Comparison of ENCODE assay signal across 20 cellular contexts in genomic region chr12:131959137-131959536, GRCh38. TPM values are rescaled to one million over a fixed set of nuclear protein-coding genes. Genes with fewer than 3 reads are reported as not detected.
A peak's percentile ranks its signal among the peaks of the same experiment; 100 is the strongest.
DNase-seq lines count a peak whose midpoint lies in the region; ATAC-seq and TF ChIP-seq lines count a peak whose summit lies in the region.
"Had no signal": no experiment of that assay in that cellular context is flagged by ENCODE, and none has a peak within 500 bp of the region (broad histone marks: within the 10 kb centered on the region; RNA-seq: fewer than 3 reads in every experiment).

No MANE protein-coding gene starts in this region.

- H3K4me1 Mint-ChIP-seq in activated T-cell treated with anti-CD3 and anti-CD28 coated beads, Interleukin-2, amount 50 U/mL, for 4 hours (ENCODE audit: low read depth), result peaks cover 62% of the 10 kb centered on the region
- H3K4me1 Mint-ChIP-seq in WTC11 (peaks cover 7% of the 10 kb centered on the region), glutamatergic neuron (ENCODE audit: low read depth, unreplicated experiment) (peaks cover 31% of the 10 kb centered on the region)

- peak overlapping the region; percentile 50 for H3K27ac Mint-ChIP-seq in WTC11
- H3K27ac Mint-ChIP-seq in glutamatergic neuron (ENCODE audit: unreplicated experiment), result peak overlapping the region; percentile 28

- peak; percentile 13 for DNase-seq in activated T-cell treated with anti-CD3 and anti-CD28 coated beads, Interleukin-2, amount 50 U/mL, for 1 hour
- DNase-seq in activated T-cell treated with anti-CD3 and anti-CD28 coated beads, Interleukin-2, amount 50 U/mL, for 4 hours, result no peak
- DNase-seq in WTC11 (ENCODE audit: low spot score) (no peak), glutamatergic neuron (no peak), SIG-M5 treated with dmso at 0.1 percent for 504 hours (lab: John Stamatoyannopoulos, UW; ENCODE audit: unreplicated experiment) (no peak)
- DNase-seq: activated CD4-positive, alpha-beta T cell treated with anti-CD3 and anti-CD28 coated beads for 48 hours; effector CD4-positive, alpha-beta T cell; heart left ventricle; immature natural killer cell; lower lobe of right lung; NCI-H187; NCI-H345; NK-92 treated with Interleukin-12 subunit alpha and Interleukin-12 subunit beta, amount 100 ng/mL, for 24 hours; stimulated activated naive CD8-positive, alpha-beta T cell treated with anti-CD3 and anti-CD28 coated beads, Interleukin-15, amount 100 ng/mL, for 72 hours; upper lobe of left lung had no signal

- no peaks in the 10 kb centered on the region for H3K9me3 Mint-ChIP-seq in activated T-cell treated with anti-CD3 and anti-CD28 coated beads, Interleukin-2, amount 50 U/mL, for 4 hours
- H3K9me3 Mint-ChIP-seq in WTC11 (no peaks in the 10 kb centered on the region), glutamatergic neuron (ENCODE audit: unreplicated experiment) (peaks cover 1% of the 10 kb centered on the region)
- H3K9me3 Mint-ChIP-seq: immature natural killer cell; natural killer cell treated with Interleukin-12 subunit alpha and Interleukin-12 subunit beta and Interleukin-15 and Interleukin-18, amount 100 ng/mL, for 72 hours; stimulated activated naive CD8-positive, alpha-beta T cell treated with anti-CD3 and anti-CD28 coated beads, Interleukin-15, amount 100 ng/mL, for 72 hours had no signal

- TF ChIP-seq CTCF in WTC11 (IDR thresholded peaks at IDR 0.05) (no peak), glutamatergic neuron (IDR thresholded peaks at IDR 0.05; ENCODE audit: partially characterized antibody, unreplicated experiment) (no peak)

- peaks cover 14% of the 10 kb centered on the region for H3K36me3 Mint-ChIP-seq in activated T-cell treated with anti-CD3 and anti-CD28 coated beads, Interleukin-2, amount 50 U/mL, for 4 hours (ENCODE audit: insufficient read depth)
- H3K36me3 Mint-ChIP-seq in WTC11 (peaks cover 7% of the 10 kb centered on the region), glutamatergic neuron (ENCODE audit: unreplicated experiment) (peaks cover 5% of the 10 kb centered on the region)

- no peaks in the 10 kb centered on the region for H3K27me3 ChIP-seq in skeletal muscle satellite cell (ENCODE audit: control insufficient read depth, insufficient read depth, low read length)
- H3K27me3 ChIP-seq: cardiac muscle cell, heart left ventricle, upper lobe of left lung had no signal

- no peak overlapping the region for H3K4me3 Mint-ChIP-seq in activated T-cell treated with anti-CD3 and anti-CD28 coated beads, Interleukin-2, amount 50 U/mL, for 4 hours
- H3K4me3 Mint-ChIP-seq in WTC11 (no peak overlapping the region), glutamatergic neuron (ENCODE audit: unreplicated experiment) (no peak overlapping the region)
- H3K4me3 Mint-ChIP-seq: natural killer cell treated with Interleukin-12 subunit alpha and Interleukin-12 subunit beta and Interleukin-15 and Interleukin-18, amount 100 ng/mL, for 72 hours; stimulated activated naive CD8-positive, alpha-beta T cell treated with anti-CD3 and anti-CD28 coated beads, Interleukin-15, amount 100 ng/mL, for 72 hours had no signal

- no peak for ATAC-seq in activated T-cell treated with anti-CD3 and anti-CD28 coated beads, Interleukin-2, amount 50 U/mL, for 4 hours
- ATAC-seq in WTC11 (no peak), HG03159 (IDR thresholded peaks at IDR 0.05; ENCODE audit: unreplicated experiment) (no peak), HG03439 (IDR thresholded peaks at IDR 0.05; ENCODE audit: unreplicated experiment) (no peak)
- ATAC-seq: lower lobe of right lung; stimulated activated naive CD8-positive, alpha-beta T cell treated with anti-CD3 and anti-CD28 coated beads, Interleukin-15, amount 100 ng/mL, for 72 hours had no signal

- no peak overlapping the region for H3K9ac ChIP-seq in skeletal muscle satellite cell (ENCODE audit: low read depth, low read length)

- POLR2A ChIA-PET in WTC11 (lab: Charles Lee), result no interaction called here

- H3K4me1 ChIP-seq in skeletal muscle satellite cell (ENCODE audit: control insufficient read depth, insufficient read depth, low read length), result peaks cover 31% of the 10 kb centered on the region

- CTCF ChIA-PET in WTC11 (lab: Charles Lee), result interaction anchor here (1.8 kb wide), 1 partner anchor 10 kb away, joined by 5 read pairs; the partner anchor contains the start of gene EP400

- H3K9me3 ChIP-seq in skeletal muscle satellite cell (replicated peaks; ENCODE audit: low read length), result no peaks in the 10 kb centered on the region
- H3K9me3 ChIP-seq: heart left ventricle, lower lobe of right lung, upper lobe of left lung had no signal

- no peak overlapping the region for H3K4me3 ChIP-seq in skeletal muscle satellite cell (ENCODE audit: low read length)
- H3K4me3 ChIP-seq: cardiac muscle cell, heart left ventricle, lower lobe of right lung, upper lobe of left lung had no signal

- peak overlapping the region; percentile 53 for H3K4me2 ChIP-seq in skeletal muscle satellite cell (ENCODE audit: low read length)

- no peaks in the 10 kb centered on the region for H3K27me3 Mint-ChIP-seq in activated T-cell treated with anti-CD3 and anti-CD28 coated beads, Interleukin-2, amount 50 U/mL, for 4 hours (ENCODE audit: low read depth)
- H3K27me3 Mint-ChIP-seq in WTC11 (ENCODE audit: low read depth), result no peaks in the 10 kb centered on the region
- no peaks in the 10 kb centered on the region for H3K27me3 Mint-ChIP-seq in glutamatergic neuron (ENCODE audit: unreplicated experiment)
- H3K27me3 Mint-ChIP-seq: natural killer cell treated with Interleukin-12 subunit alpha and Interleukin-12 subunit beta and Interleukin-15 and Interleukin-18, amount 100 ng/mL, for 72 hours; stimulated activated naive CD8-positive, alpha-beta T cell treated with anti-CD3 and anti-CD28 coated beads, Interleukin-15, amount 100 ng/mL, for 72 hours had no signal

- H3K36me3 ChIP-seq in skeletal muscle satellite cell (ENCODE audit: insufficient read depth, low read length), result peaks cover 5% of the 10 kb centered on the region

TF ChIP-seq in WTC11, 78 proteins besides CTCF, POLR2A, EP300 and RAD21:
- no peak for TF ChIP-seq FOXP4 (CRISPR knock-in tag; IDR thresholded peaks at IDR 0.05)
- no peak for TF ChIP-seq GTF2I (CRISPR knock-in tag; conservative IDR thresholded peaks at IDR 0.05)
TF ChIP-seq in WTC11: peak in this region for 0.

RNA-seq across cellular contexts. Expression of gene EP400, which starts 9.4 kb away (rescaled TPM):
- 10 to 100 TPM; 53.3 to 57.2 (median 56.9) TPM for total RNA-seq in activated T-cell treated with anti-CD3 and anti-CD28 coated beads, Interleukin-2, amount 50 U/mL, for 4 hours
- total RNA-seq in WTC11 (2021), result 73.0 to 76.7 TPM (median 75.8 TPM) in 3 replicates
- total RNA-seq in glutamatergic neuron (ENCODE audit: unreplicated experiment), result 85.8 TPM
- 12.4 and 13.3 TPM in 2 replicates for total RNA-seq in skeletal muscle satellite cell (2012; rRNA removed)

RNA-seq across cellular contexts. Expression of gene PUS1, which starts 30.1 kb away (rescaled TPM):
- 100 to 1,000 TPM; 132 to 157 (median 155) TPM for total RNA-seq in activated T-cell treated with anti-CD3 and anti-CD28 coated beads, Interleukin-2, amount 50 U/mL, for 4 hours
- 76.2 to 97.4 TPM (median 85.2 TPM) in 3 replicates for total RNA-seq in WTC11 (2021)
- 28.1 TPM for total RNA-seq in glutamatergic neuron (ENCODE audit: unreplicated experiment)
- total RNA-seq in skeletal muscle satellite cell (2012; rRNA removed), result 15.9 and 21.3 TPM in 2 replicates
